10 cellular contexts compared by ENCODE assay signal in the genomic region with DNA sequence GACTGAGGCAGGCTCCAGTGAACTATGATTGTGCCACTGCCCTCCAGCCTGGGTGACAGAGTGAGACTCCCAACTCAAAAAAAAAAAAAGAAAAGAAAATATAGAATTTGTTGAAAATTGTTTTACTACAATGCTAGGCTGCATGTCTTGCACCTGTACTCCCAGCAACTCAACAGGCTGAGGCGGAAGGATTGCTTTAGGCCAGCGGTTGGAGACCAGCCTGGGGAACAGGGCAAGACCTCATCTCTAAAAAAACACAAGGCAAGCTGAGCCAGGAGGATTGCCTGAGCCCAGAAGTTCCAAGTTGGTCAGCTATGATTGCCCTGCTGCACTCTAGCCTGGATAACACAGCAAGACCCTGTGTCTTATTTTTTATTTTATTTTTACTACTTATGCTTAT. TPM values are rescaled to one million over a fixed set of nuclear protein-coding genes. Genes with fewer than 3 reads are reported as not detected.
DNase-seq lines count a peak whose midpoint lies in the region; ATAC-seq, FAIRE-seq and TF ChIP-seq lines count a peak whose summit lies in the region.
"Not testable (repeated sequence)": the region's sequence is repeated elsewhere in the genome, so short reads cannot be mapped to it uniquely, and the experiment has no call there.
"Had no signal": no experiment of that assay in that cellular context is flagged by ENCODE, and none has a peak within 500 bp of the region (broad histone marks: within the 10 kb centered on the region; RNA-seq: fewer than 3 reads in every experiment).

No MANE protein-coding gene starts in this region.

- peaks cover 4 to 22% of the 10 kb centered on the region in 2 donors for H3K36me3 Mint-ChIP-seq in stimulated activated naive B cell treated with anti-CD40 and anti-IgM and Interleukin-4, amounts not matched to agents 10 μg/mL and 1 μg/mL and 100 μg/mL, for 72 hours

- H3K4me1 ChIP-seq in kidney (ENCODE audit: control insufficient read depth in 1 of 2, insufficient read depth in 1 of 2, low read depth in 1 of 2, low read length in 2 of 2), result peaks cover 6 to 11% of the 10 kb centered on the region in 2 donors
- H3K4me1 ChIP-seq in sigmoid colon, result peaks cover 0 to 25% (median 22%) of the 10 kb centered on the region in 4 donors

- FAIRE-seq in kidney (lab: Jason Lieb, UNC), result not testable (repeated sequence)

- not testable (repeated sequence) for ATAC-seq in stimulated activated naive B cell treated with anti-CD40 and anti-IgM and Interleukin-4, amounts not matched to agents 10 μg/mL and 1 μg/mL and 100 μg/mL, for 72 hours (replicated peaks)

- TF ChIP-seq POLR2A in sigmoid colon (IDR thresholded peaks at IDR 0.05), result not testable (repeated sequence)

- DNase-seq in SK-N-MC (ENCODE audit: low read depth, low spot score); WERI-Rb-1; stimulated activated naive B cell treated with anti-CD40 and anti-IgM and Interleukin-4, amounts not matched to agents 10 μg/mL and 1 μg/mL and 100 μg/mL, for 72 hours: not testable (repeated sequence)
- peak; percentile 72 for DNase-seq in kidney
- DNase-seq in sigmoid colon, result peak; percentile 64

- not testable (repeated sequence) for TF ChIP-seq CTCF in WERI-Rb-1 (IDR thresholded peaks at IDR 0.05; ENCODE audit: low read depth, low read length); kidney (IDR thresholded peaks at IDR 0.05; ENCODE audit: borderline replicate concordance, extremely low read depth, insufficient read depth); sigmoid colon (IDR thresholded peaks at IDR 0.05)

- not testable (repeated sequence) for H3K9me3 Mint-ChIP-seq in stimulated activated naive B cell treated with anti-CD40 and anti-IgM and Interleukin-4, amounts not matched to agents 10 μg/mL and 1 μg/mL and 100 μg/mL, for 72 hours

- H3K9me3 ChIP-seq in SK-N-MC (ENCODE audit: low read depth, low read length); WERI-Rb-1 (ENCODE audit: severe bottlenecking); kidney (ENCODE audit: control insufficient read depth in 1 of 2, low read length in 2 of 2); sigmoid colon: not testable (repeated sequence)

- H3K27ac Mint-ChIP-seq in stimulated activated naive B cell treated with anti-CD40 and anti-IgM and Interleukin-4, amounts not matched to agents 10 μg/mL and 1 μg/mL and 100 μg/mL, for 72 hours, result peak overlapping the region; percentile 51

- H3K9ac ChIP-seq in SK-N-MC (ENCODE audit: insufficient read length), result peak overlapping the region; percentile 53
- H3K9ac ChIP-seq in kidney (ENCODE audit: low read length in 2 of 2), result not testable (repeated sequence)

- not testable (repeated sequence) for TF ChIP-seq EP300 in sigmoid colon (IDR thresholded peaks at IDR 0.05)

- H3K4me3 Mint-ChIP-seq in stimulated activated naive B cell treated with anti-CD40 and anti-IgM and Interleukin-4, amounts not matched to agents 10 μg/mL and 1 μg/mL and 100 μg/mL, for 72 hours, result not testable (repeated sequence)

- H3K27ac ChIP-seq in SK-N-MC, result peak overlapping the region; percentile 3; the same call in 1 of the 2 replicates
- H3K27ac ChIP-seq in WERI-Rb-1, result peak overlapping the region; percentile 40
- not testable (repeated sequence) for H3K27ac ChIP-seq in kidney (ENCODE audit: low read depth in 2 of 2, low read length in 2 of 2); sigmoid colon

- intact Hi-C loops in kidney (cut with DNase I); sigmoid colon (cut with DNase I): not testable (repeated sequence)

- H3K27me3 ChIP-seq in WERI-Rb-1 (ENCODE audit: insufficient read depth, low read depth, severe bottlenecking); sigmoid colon: not testable (repeated sequence)

- not testable (repeated sequence) for H3K36me3 ChIP-seq in SK-N-MC (ENCODE audit: insufficient read depth, low read length); WERI-Rb-1; kidney (ENCODE audit: control insufficient read depth in 1 of 2, insufficient read depth in 2 of 2, low read length in 2 of 2); sigmoid colon

- H3K4me1 Mint-ChIP-seq in stimulated activated naive B cell treated with anti-CD40 and anti-IgM and Interleukin-4, amounts not matched to agents 10 μg/mL and 1 μg/mL and 100 μg/mL, for 72 hours, result peaks cover 43 to 47% of the 10 kb centered on the region in 2 donors

- WGBS in sigmoid colon, 2 donors, result 90% methylated on average over 2 of the region's 2 CpGs

- not testable (repeated sequence) for H3K4me3 ChIP-seq in SK-N-MC; WERI-Rb-1 (ENCODE audit: low read depth, low read length); kidney (ENCODE audit: low read length in 2 of 2); sigmoid colon

- H3K27me3 Mint-ChIP-seq in stimulated activated naive B cell treated with anti-CD40 and anti-IgM and Interleukin-4, amounts not matched to agents 10 μg/mL and 1 μg/mL and 100 μg/mL, for 72 hours, result not testable (repeated sequence)

RNA-seq across cellular contexts. Expression of gene RNU1-2, which starts 3.2 kb away (rescaled TPM):
- 8,605 TPM for total RNA-seq in kidney
- 26.8 TPM for polyA plus RNA-seq in kidney (ENCODE audit: insufficient read depth, low read depth, low replicate concordance)
- total RNA-seq in sigmoid colon, result under 1 TPM; under 0.01 TPM
- polyA plus RNA-seq in sigmoid colon, result not detected
- total RNA-seq: G401 had no signal
- polyA plus RNA-seq: AG04450; CD14-positive monocyte; CD4-positive, alpha-beta memory T cell; CD8-positive, alpha-beta memory T cell had no signal

RNA-seq across cellular contexts. Expression of gene CROCC, which starts 22.7 kb away (rescaled TPM):
- total RNA-seq in kidney (30.5 TPM), sigmoid colon (10 to 100 TPM; 11.4 to 25.5 (median 20.3) TPM)
- polyA plus RNA-seq in kidney (ENCODE audit: insufficient read depth, low read depth, low replicate concordance) (10.6 TPM), sigmoid colon (10 to 100 TPM in 1 of 3 donors, 1 to 10 TPM in 2; 3.5 to 24.3 (median 7.8) TPM)

Comparison
In these comparisons a context has a peak if more than half of its experiments do, and no peak if none do; other contexts are left out.
1. RNA of gene RNU1-2, which starts 3.2 kb away (total RNA-seq): 8,605 TPM in kidney (single experiment); under 0.01 TPM in sigmoid colon; every median in the first group is over 1,000 times any median in the second.